In the genomic region with DNA sequence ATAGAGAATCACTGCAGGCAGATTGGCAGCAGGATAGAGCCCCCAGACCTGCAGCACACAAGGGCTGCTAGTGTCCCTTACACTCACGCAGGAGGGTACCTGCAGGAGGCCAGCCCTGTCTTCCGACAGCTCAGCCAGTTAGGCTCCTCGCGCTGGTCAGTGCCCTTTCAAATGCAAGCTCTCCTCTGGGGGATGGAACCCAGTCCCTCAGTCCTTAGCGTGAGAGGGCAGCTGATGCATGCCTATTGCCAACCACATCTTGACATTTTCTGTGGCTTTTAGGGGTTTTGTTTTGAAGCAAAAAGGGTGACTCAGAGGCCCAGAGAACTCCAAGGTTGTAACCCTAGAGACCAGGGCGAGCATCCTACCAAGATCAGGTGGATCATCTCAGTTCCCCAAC, we compare ENCODE assay signal across 12 cellular contexts. TPM values are rescaled to one million over a fixed set of nuclear protein-coding genes. Genes with fewer than 3 reads are reported as not detected.
DNase-seq lines count a peak whose midpoint lies in the region; ATAC-seq and TF ChIP-seq lines count a peak whose summit lies in the region.
"Had no signal": no experiment of that assay in that cellular context is flagged by ENCODE, and none has a peak within 500 bp of the region (broad histone marks: within the 10 kb centered on the region; RNA-seq: fewer than 3 reads in every experiment).

No MANE protein-coding gene starts in this region.

- peak; percentile 33 for DNase-seq in NK-92 treated with Interleukin-12 subunit alpha and Interleukin-12 subunit beta, amount 100 ng/mL, for 24 hours (lab: John Stamatoyannopoulos, UW)
- DNase-seq in NK-92 (lab: John Stamatoyannopoulos, UW; ENCODE audit: unreplicated experiment) (no peak), glomerular visceral epithelial cell (ENCODE audit: extremely low spot score) (peak; percentile 39), NCI-H146 treated with DMSO at 0.1 percent for 48 hours (lab: John Stamatoyannopoulos, UW; ENCODE audit: unreplicated experiment) (no peak), dorsolateral prefrontal cortex (no peak), NCI-H187 (lab: John Stamatoyannopoulos, UW) (no peak)
- DNase-seq: central memory CD4-positive, alpha-beta T cell; foreskin keratinocyte had no signal

- H3K27me3 ChIP-seq in dorsolateral prefrontal cortex = peaks cover 0 to 2% (median 0%) of the 10 kb centered on the region in 45 donors

- intact Hi-C loops in dorsolateral prefrontal cortex (cut with DNase I) = no loop called here

- no peak overlapping the region for H3K27ac ChIP-seq in dorsolateral prefrontal cortex
- H3K27ac ChIP-seq: foreskin keratinocyte, prostate gland had no signal

- no peak for TF ChIP-seq CTCF in dorsolateral prefrontal cortex (IDR thresholded peaks at IDR 0.05 in 54 of 56, conservative IDR thresholded peaks at IDR 0.05 in 2 of 56; ENCODE audit: low read depth in 1 of 56, partially characterized antibody in 56 of 56)

- no peak overlapping the region for H3K4me3 ChIP-seq in dorsolateral prefrontal cortex
- H3K4me3 ChIP-seq: lung, prostate gland had no signal

- ATAC-seq in GM19395 (IDR thresholded peaks at IDR 0.05; ENCODE audit: unreplicated experiment) (peak; percentile 55), HG03442 (IDR thresholded peaks at IDR 0.05; ENCODE audit: unreplicated experiment) (peak; percentile 62)
- ATAC-seq: foreskin keratinocyte had no signal

RNA-seq across cellular contexts. Expression of a gene that starts 40.0 kb away (rescaled TPM):
- total RNA-seq in dorsolateral prefrontal cortex = 1 to 10 TPM in 77 of 120 experiments, under 1 TPM in 39, not detected in 4; 0.25 to 6.2 (median 1.2) TPM

Comparison
In these comparisons a context has a peak if more than half of its experiments do, and no peak if none do; other contexts are left out.
1. DNase-seq: peak in NK-92 treated with Interleukin-12 subunit alpha and Interleukin-12 subunit beta, amount 100 ng/mL, for 24 hours (single experiment) and glomerular visceral epithelial cell (single experiment); none in NK-92 (single experiment), NCI-H146 treated with DMSO at 0.1 percent for 48 hours (single experiment), dorsolateral prefrontal cortex (0 of 10) and NCI-H187 (0 of 2).